11 cellular contexts compared by ENCODE assay signal in the genomic region with DNA sequence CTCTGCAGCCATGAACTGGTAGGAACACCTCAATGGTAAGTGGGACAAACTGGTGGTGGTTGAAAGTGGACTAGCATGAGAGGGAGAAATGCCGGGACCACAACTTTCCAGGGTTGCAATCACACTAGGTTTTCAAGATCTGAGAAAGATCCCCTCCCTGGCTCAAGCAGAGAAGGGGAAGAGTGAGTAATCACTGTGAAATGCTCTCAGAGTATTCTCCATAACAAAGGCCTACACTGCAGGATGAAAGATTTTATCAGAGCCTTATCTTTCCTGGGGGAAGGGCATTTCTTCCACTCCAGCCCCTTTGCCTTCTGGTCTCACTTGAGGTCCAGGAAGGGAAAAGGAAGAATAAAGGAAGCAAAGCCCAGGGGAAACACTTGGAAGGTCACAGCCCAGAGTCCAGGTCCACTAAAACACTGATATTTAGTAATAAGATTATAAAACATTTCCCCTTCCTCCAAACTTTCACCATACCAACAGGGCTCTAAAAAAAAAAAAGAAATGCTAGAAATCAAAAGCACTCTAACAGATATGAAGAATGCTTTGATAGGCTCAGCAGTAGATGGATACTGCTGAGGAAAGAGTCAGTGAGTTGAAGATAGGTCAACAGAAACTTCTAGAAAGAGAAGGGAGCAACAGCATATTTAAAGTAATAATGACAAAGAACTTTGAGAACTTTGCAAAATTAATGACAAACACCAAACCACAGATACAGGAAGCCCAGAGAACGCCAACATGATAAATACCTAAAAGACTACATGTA.
DNase-seq lines count a peak whose midpoint lies in the region; ATAC-seq and TF ChIP-seq lines count a peak whose summit lies in the region.
"Had no signal": no experiment of that assay in that cellular context is flagged by ENCODE, and none has a peak within 500 bp of the region (broad histone marks: within the 10 kb centered on the region; RNA-seq: fewer than 3 reads in every experiment).

No MANE protein-coding gene starts in this region.

- H3K9me3 ChIP-seq in neutrophil: no peaks in the 10 kb centered on the region
- H3K9me3 ChIP-seq: esophagus muscularis mucosa had no signal

- ATAC-seq in GM19023 (IDR thresholded peaks at IDR 0.05; ENCODE audit: unreplicated experiment): no peak

- CTCF ChIA-PET in RWPE1 (lab: Yijun Ruan, JAX): no interaction called here

- TF ChIP-seq CTCF in RWPE1 (conservative IDR thresholded peaks at IDR 0.05; ENCODE audit: low read depth): no peak
- TF ChIP-seq CTCF in fibroblast of the aortic adventitia (IDR thresholded peaks at IDR 0.05; ENCODE audit: insufficient read depth, low read length): no peak
- TF ChIP-seq CTCF in neutrophil (IDR thresholded peaks at IDR 0.05): no peak

- no peaks in the 10 kb centered on the region for H3K27me3 ChIP-seq in neutrophil
- H3K27me3 ChIP-seq: esophagus muscularis mucosa had no signal

- H3K4me1 ChIP-seq in neutrophil (ENCODE audit: control insufficient read depth in 1 of 2, insufficient read depth in 1 of 2, low read depth in 1 of 2, low read length in 1 of 2): peaks cover 21 to 29% of the 10 kb centered on the region in 2 experiments
- H3K4me1 ChIP-seq: esophagus muscularis mucosa had no signal

- no peaks in the 10 kb centered on the region for H3K36me3 ChIP-seq in neutrophil
- H3K36me3 ChIP-seq: esophagus muscularis mucosa had no signal

- POLR2A ChIA-PET in RWPE1 (lab: Yijun Ruan, JAX; ENCODE audit: low non-redundant PET): no interaction called here

- H3K4me3 ChIP-seq in fibroblast of the aortic adventitia (ENCODE audit: low read depth, low read length): no peak overlapping the region
- peak overlapping the region in 1 of 2 experiments; percentile 11 for H3K4me3 ChIP-seq in neutrophil (ENCODE audit: low read depth in 1 of 2, low read length in 1 of 2)
- H3K4me3 ChIP-seq: esophagus muscularis mucosa had no signal

- H3K27ac ChIP-seq in RWPE1 (no peak overlapping the region), neutrophil (peak overlapping the region; percentile 61)
- H3K27ac ChIP-seq: esophagus muscularis mucosa had no signal

- peak; percentile 54 for DNase-seq in GM03348 (ENCODE audit: low spot score)
- DNase-seq in RWPE1 (ENCODE audit: low spot score): peak; percentile 42
- peak; percentile 82 for DNase-seq in fibroblast of the aortic adventitia (ENCODE audit: low read depth)
- DNase-seq in T1000 (lab: John Stamatoyannopoulos, UW): no peak
- no peak for DNase-seq in NCI-H1436 (lab: John Stamatoyannopoulos, UW)
- DNase-seq in KG1 (lab: John Stamatoyannopoulos, UW): no peak
- DNase-seq: activated B cell treated with CpG ODN at 0.5 μM for 24 hours; activated naive CD4-positive, alpha-beta T cell treated with Interleukin-2 at 50 U/mL for 16 hours had no signal

Comparison
In these comparisons a context has a peak if more than half of its experiments do, and no peak if none do; other contexts are left out.
1. DNase-seq: peak in GM03348 (single experiment), RWPE1 (single experiment) and fibroblast of the aortic adventitia (single experiment); none in T1000 (single experiment), NCI-H1436 (single experiment) and KG1 (single experiment).